9 cellular contexts compared by ENCODE assay signal in genomic region chr4:15232725-15233597, GRCh38.
DNase-seq lines count a peak whose midpoint lies in the region; ATAC-seq, FAIRE-seq and TF ChIP-seq lines count a peak whose summit lies in the region.
"Had no signal": no experiment of that assay in that cellular context is flagged by ENCODE, and none has a peak within 500 bp of the region (broad histone marks: within the 10 kb centered on the region; RNA-seq: fewer than 3 reads in every experiment).

No MANE protein-coding gene starts in this region.

- H2BK5ac ChIP-seq in IMR-90 (ENCODE audit: low read depth, low read length, poor library complexity, severe bottlenecking): peak overlapping the region; percentile 37

- WGBS in IMR-90 (ENCODE audit: extremely low coverage in 2 of 2, insufficient read length in 1 of 2), 2 experiments: 47% methylated on average over 2 of the region's 10 CpGs; no CpG with 5 or more reads in 1 of the 2 experiments
- WGBS in GM12878 (ENCODE audit: insufficient coverage, insufficient replicate concordance, low lambda C conversion rate, missing lambda C conversion rate): 39% methylated on average over 10 of the region's 10 CpGs

- H4K91ac ChIP-seq in IMR-90 (ENCODE audit: insufficient read depth, low read depth, low read length): peak overlapping the region; percentile 85

- H3K27ac ChIP-seq in IMR-90 (ENCODE audit: insufficient read depth, low read length): peak overlapping the region; percentile 70
- no peak overlapping the region for H3K27ac ChIP-seq in GM12878 (ENCODE audit: control insufficient read depth, insufficient read depth)
- peak overlapping the region; percentile 13 for H3K27ac ChIP-seq in lower lobe of right lung
- H3K27ac ChIP-seq: HL-60 had no signal

- H3K27me3 ChIP-seq in IMR-90 (ENCODE audit: control insufficient read depth, insufficient read depth, low read length) (no peaks in the 10 kb centered on the region), GM12878 (replicated peaks in 1 of 2; ENCODE audit: control insufficient read depth in 2 of 2, insufficient read depth in 2 of 2, low read length in 1 of 2) (no peaks in the 10 kb centered on the region; a peak in 1 of 4 replicates), lower lobe of right lung (ENCODE audit: low read depth) (no peaks in the 10 kb centered on the region)

- no peaks in the 10 kb centered on the region for H3K79me1 ChIP-seq in IMR-90 (ENCODE audit: low read depth in 1 of 2, low read length in 2 of 2)

- TF ChIP-seq CTCF in IMR-90 (conservative IDR thresholded peaks at IDR 0.05; ENCODE audit: low read depth, low read length) (no peak), GM12878 (IDR thresholded peaks at IDR 0.05 in 2 of 3, conservative IDR thresholded peaks at IDR 0.05 in 1 of 3; ENCODE audit: control insufficient read depth in 2 of 3, extremely low read depth in 1 of 3, insufficient read depth in 1 of 3, low read depth in 3 of 3, low read length in 3 of 3) (no peak), lower lobe of right lung (IDR thresholded peaks at IDR 0.05) (no peak)

- peak overlapping the region; percentile 11 for H2AK9ac ChIP-seq in IMR-90 (replicated peaks; ENCODE audit: low read depth, low read length, poor library complexity)

- RAD21 ChIA-PET in GM12878 (lab: Charles Lee; ENCODE audit: unreplicated experiment): interaction anchor here (1.2 to 1.6 kb wide), 4 partner anchors 9 to 225 kb away, joined by 3 to 5 read pairs (median 4); no protein-coding TSS in a partner anchor

- H3K9me1 ChIP-seq in IMR-90 (ENCODE audit: insufficient read depth, low read length): peaks cover 23% of the 10 kb centered on the region

- H4K20me1 ChIP-seq in IMR-90 (ENCODE audit: insufficient read depth, low read length): peaks cover 3% of the 10 kb centered on the region; the same call in 1 of the 2 replicates
- no peaks in the 10 kb centered on the region for H4K20me1 ChIP-seq in GM12878 (ENCODE audit: control insufficient read depth, insufficient read depth)

- in situ Hi-C loops in IMR-90 (cut with MboI; ENCODE audit: low sequenced_read_pairs) (no loop called here), GM12878 (cut with MboI) (loop anchor here (5.0 to 25.0 kb wide), 2 partner anchors 224 to 729 kb away; partner anchors contain the start of gene FGFBP2)

- POLR2A ChIA-PET in IMR-90 (lab: Charles Lee; ENCODE audit: unreplicated experiment): interaction anchor here (0.5 kb wide), 1 partner anchor 83 kb away, joined by 4 read pairs; no protein-coding TSS in a partner anchor
- POLR2A ChIA-PET in GM12878 (lab: Charles Lee): no interaction called here

- H4K5ac ChIP-seq in IMR-90 (ENCODE audit: low read depth, low read length): peak overlapping the region; percentile 68

- H3K4me1 ChIP-seq in IMR-90 (ENCODE audit: control insufficient read depth, insufficient read depth, low read length) (peaks cover 27% of the 10 kb centered on the region), GM12878 (ENCODE audit: control insufficient read depth, insufficient read depth, low read length) (peaks cover 11% of the 10 kb centered on the region), lower lobe of right lung (peaks cover 27% of the 10 kb centered on the region)

- peak overlapping the region; percentile 69; the same call in 1 of the 2 replicates for H3K23ac ChIP-seq in IMR-90 (ENCODE audit: low read depth, low read length)

- H3K36me3 ChIP-seq in IMR-90 (ENCODE audit: control insufficient read depth, insufficient read depth, low read length) (no peaks in the 10 kb centered on the region), GM12878 (ENCODE audit: control insufficient read depth in 2 of 2, insufficient read depth in 2 of 2, low read length in 1 of 2) (no peaks in the 10 kb centered on the region), lower lobe of right lung (no peaks in the 10 kb centered on the region)

- SMC1A ChIA-PET in GM12878 (lab: Charles Lee; ENCODE audit: uncharacterized antibody, unreplicated experiment): interaction anchor here (1.0 to 2.5 kb wide), 3 partner anchors 10 to 164 kb away, joined by 3 to 10 read pairs (median 7); no protein-coding TSS in a partner anchor

- DNase-seq in GM03348 (ENCODE audit: low spot score) (peak; percentile 38), IMR-90 (peak; percentile 83), GM12878 (ENCODE audit: low read depth, low spot score) (no peak), lower lobe of right lung (no peak), germinal center (ENCODE audit: low spot score) (no peak), retina (no peak)

- no TSS peak for BruUV-seq in IMR-90 (replicated peaks; lab: Mats Ljungman, UMichigan)
- BruUV-seq in GM12878 (replicated peaks; lab: Mats Ljungman, UMichigan): no TSS peak

- H3K14ac ChIP-seq in IMR-90 (replicated peaks; ENCODE audit: low read depth, low read length): peak overlapping the region; percentile 10

- CTCF ChIA-PET in IMR-90 (lab: Yijun Ruan, JAX): interaction anchor here (0.7 to 2.8 kb wide), 5 partner anchors 107 to 225 kb away, joined by 3 to 14 read pairs (median 3); no protein-coding TSS in a partner anchor
- CTCF ChIA-PET in GM12878 (lab: Yijun Ruan, JAX): interaction anchor here (0.5 to 5.1 kb wide), 8 partner anchors 10 to 866 kb away, joined by 3 to 41 read pairs (median 6); no protein-coding TSS in a partner anchor

- no peaks in the 10 kb centered on the region for H3K79me2 ChIP-seq in GM12878 (ENCODE audit: control insufficient read depth, insufficient read depth, low read length)

- FAIRE-seq in GM12878 (lab: Jason Lieb, UNC): peak; percentile 41

- H2AK5ac ChIP-seq in IMR-90 (ENCODE audit: low read depth, low read length): peak overlapping the region; percentile 93

- H4K8ac ChIP-seq in IMR-90 (ENCODE audit: low read depth in 2 of 2, low read length in 2 of 2): peak overlapping the region; percentile 13 to 67; a peak in 3 of 4 replicates

- TF ChIP-seq POLR2A in IMR-90 (IDR thresholded peaks at IDR 0.05; ENCODE audit: low read depth, low read length) (no peak), GM12878 (IDR thresholded peaks at IDR 0.05; ENCODE audit: low read depth, low read length) (no peak)

- intact Hi-C loops in IMR-90 (cut with micrococcal nuclease) (loop anchor here (5.0 to 10.0 kb wide), 2 partner anchors 231 to 772 kb away; partner anchors contain the start of gene CPEB2), GM12878 (cut with micrococcal nuclease; ENCODE audit: unreplicated experiment) (loop anchor here (10.0 kb wide), 1 partner anchor 482 kb away; no protein-coding TSS in a partner anchor), lower lobe of right lung (cut with DNase I) (loop anchor here (5.0 kb wide), 1 partner anchor 224 kb away; no protein-coding TSS in a partner anchor)

- H3K4me3 ChIP-seq in IMR-90 (ENCODE audit: insufficient read depth, low read depth, low read length) (no peak overlapping the region), GM12878 (no peak overlapping the region), lower lobe of right lung (no peak overlapping the region)

- H2BK15ac ChIP-seq in IMR-90 (ENCODE audit: low read depth, low read length): peak overlapping the region; percentile 77; the same call in 2 of the 3 replicates

- H3K9ac ChIP-seq in IMR-90 (ENCODE audit: low read depth, low read length) (peak overlapping the region; percentile 19), GM12878 (ENCODE audit: control insufficient read depth, insufficient read depth, low read length) (no peak overlapping the region)

- H2AFZ ChIP-seq in IMR-90 (replicated peaks; ENCODE audit: low read length, poor library complexity): peak overlapping the region; percentile 72
- H2AFZ ChIP-seq in GM12878 (ENCODE audit: control insufficient read depth, low read depth, low read length): peak overlapping the region; percentile 60

- no peaks in the 10 kb centered on the region for H3K9me3 ChIP-seq in IMR-90 (ENCODE audit: control insufficient read depth, insufficient read depth, low read length)
- H3K9me3 ChIP-seq in GM12878 (replicated peaks; ENCODE audit: control insufficient read depth, insufficient read depth, low read length): no peaks in the 10 kb centered on the region
- H3K9me3 ChIP-seq in lower lobe of right lung: no peaks in the 10 kb centered on the region

- H2BK120ac ChIP-seq in IMR-90 (ENCODE audit: low read depth, low read length): peak overlapping the region; percentile 90

- peak overlapping the region; percentile 87 for H3K18ac ChIP-seq in IMR-90 (ENCODE audit: low read depth, low read length)

- peak overlapping the region; percentile 78 for H2BK20ac ChIP-seq in IMR-90 (ENCODE audit: low read depth, low read length)

- TF ChIP-seq RAD21 in IMR-90 (IDR thresholded peaks at IDR 0.05; ENCODE audit: low read length) (no peak), GM12878 (IDR thresholded peaks at IDR 0.05; ENCODE audit: insufficient read depth, low read depth, low read length) (no peak)

- dilution Hi-C loops in IMR-90 (cut with HindIII; ENCODE audit: low sequenced_read_pairs, unreplicated experiment): no loop called here

- ATAC-seq in IMR-90 (ENCODE audit: low read depth): peak; percentile 40
- no peak for ATAC-seq in GM12878
- peak; percentile 26 to 43 for ATAC-seq in lower lobe of right lung
- no peak for ATAC-seq in GM18867 (IDR thresholded peaks at IDR 0.05; ENCODE audit: unreplicated experiment)
- ATAC-seq in HG03442 (IDR thresholded peaks at IDR 0.05; ENCODE audit: unreplicated experiment): no peak

- H3K56ac ChIP-seq in IMR-90 (ENCODE audit: extremely low read depth, insufficient read depth, low read length): peak overlapping the region; percentile 13; the same call in 1 of the 2 replicates

- no peak for TF ChIP-seq EP300 in GM12878 (IDR thresholded peaks at IDR 0.05; ENCODE audit: borderline replicate concordance in 1 of 2, control insufficient read depth in 1 of 2, low read depth in 2 of 2, low read length in 2 of 2)

- H3K4ac ChIP-seq in IMR-90 (ENCODE audit: low read depth, low read length): peak overlapping the region; percentile 84

- H3K4me2 ChIP-seq in IMR-90 (ENCODE audit: low read depth, low read length): peak overlapping the region; percentile 69
- H3K4me2 ChIP-seq in GM12878 (ENCODE audit: control insufficient read depth, insufficient read depth): peak overlapping the region; percentile 59; the same call in 1 of the 2 replicates

TF ChIP-seq in IMR-90, 13 proteins besides CTCF, POLR2A, EP300 and RAD21 (continues in another document):
- no peak for TF ChIP-seq CEBPB (IDR thresholded peaks at IDR 0.05; ENCODE audit: low read depth, low read length)
- TF ChIP-seq FOS (IDR thresholded peaks at IDR 0.05; ENCODE audit: low read depth, low read length): no peak
- no peak for TF ChIP-seq RFX5 (IDR thresholded peaks at IDR 0.05; ENCODE audit: low read depth, low read length)
- TF ChIP-seq MXI1 (IDR thresholded peaks at IDR 0.05; ENCODE audit: borderline replicate concordance, low read depth, low read length): no peak
- no peak for TF ChIP-seq MAFK (IDR thresholded peaks at IDR 0.05; ENCODE audit: low read depth, low read length)

Comparison
In these comparisons a context has a peak if more than half of its experiments do, and no peak if none do; other contexts are left out.
1. DNase-seq: peak in GM03348 (single experiment) and IMR-90 (single experiment); none in GM12878 (single experiment), lower lobe of right lung (single experiment), germinal center (single experiment) and retina (single experiment).
2. ATAC-seq: peak in IMR-90 (single experiment) and lower lobe of right lung (2 of 2); none in GM12878 (single experiment), GM18867 (single experiment) and HG03442 (single experiment).